27 cellular contexts compared by ENCODE assay signal in the genomic region with DNA sequence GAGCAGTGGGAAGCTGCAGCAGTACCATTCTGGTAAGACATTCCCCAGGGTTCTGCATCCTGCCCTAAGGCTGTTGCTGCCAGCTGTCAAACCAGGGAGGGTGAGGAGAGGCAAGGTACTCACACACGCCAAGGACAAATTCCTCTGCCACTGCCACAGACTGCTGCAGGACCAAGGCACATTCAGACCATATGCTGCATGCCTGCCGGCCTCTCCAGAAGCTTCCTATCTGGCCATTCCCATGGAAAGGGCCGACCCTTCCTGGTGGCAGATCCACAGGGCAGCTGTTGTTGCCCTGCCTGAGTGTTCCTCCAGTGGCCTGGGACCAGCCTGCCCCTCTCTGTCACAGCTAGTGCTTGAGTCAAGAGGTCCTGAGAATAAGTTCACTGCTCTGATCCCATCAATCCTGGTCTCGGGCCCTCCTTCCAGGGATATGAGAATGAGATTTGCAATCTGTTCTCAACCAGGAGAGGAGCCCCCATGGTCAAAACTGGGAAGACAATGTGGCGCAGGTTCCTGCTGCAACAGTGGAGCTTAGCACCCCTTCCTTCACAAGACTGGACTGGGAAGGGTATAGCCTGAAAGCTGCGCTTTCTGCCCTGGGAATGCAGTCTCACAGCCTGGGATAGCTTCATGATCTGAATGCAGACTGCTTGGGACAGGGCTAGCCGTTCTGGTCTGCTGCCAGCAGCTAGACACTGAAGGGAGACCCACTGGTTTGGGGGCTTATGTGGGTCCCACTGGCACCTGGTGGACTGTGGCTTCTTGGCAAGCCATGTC.
"Had no signal": no experiment of that assay in that cellular context is flagged by ENCODE, and none has a peak within 500 bp of the region (broad histone marks: within the 10 kb centered on the region; RNA-seq: fewer than 3 reads in every experiment).

No MANE protein-coding gene starts in this region.

- H3K27ac Mint-ChIP-seq: activated CD4-positive, alpha-beta memory T cell treated with anti-CD3 and anti-CD28 coated beads for 36 hours; activated CD4-positive, alpha-beta T cell treated with anti-CD3 and anti-CD28 coated beads, Interleukin-2, amount 10 ng/mL, durations not matched to agents 24 days and 14 days; activated naive CD4-positive, alpha-beta T cell treated with anti-CD3 and anti-CD28 coated beads, Interleukin-2, amount 10 ng/mL, durations not matched to agents 7 days and 5 days; activated naive CD8-positive, alpha-beta T cell treated with anti-CD3 and anti-CD28 coated beads, Interleukin-2, amount 10 ng/mL, durations not matched to agents 7 days and 5 days; activated T-helper 1 cell treated with anti-CD3 and anti-CD28 coated beads, Interleukin-12 subunit alpha, Interleukin-12 subunit beta, Interleukin-2, Interleukin-4 antibody, amounts not matched to agents 30 ng/mL and 10 ng/mL and 1 ng/mL, durations not matched to agents 14 hours and 24 hours and 36 hours; nephron; stimulated activated naive B cell treated with anti-CD40 and anti-IgM and Interleukin-4, amounts not matched to agents 10 μg/mL and 1 μg/mL and 100 μg/mL, for 72 hours; T-helper 17 cell had no signal

- H3K27me3 ChIP-seq: esophagus muscularis mucosa, foreskin keratinocyte, heart right ventricle, ovary, stomach, thyroid gland, upper lobe of left lung had no signal

- H3K27me3 Mint-ChIP-seq: activated CD4-positive, alpha-beta memory T cell treated with anti-CD3 and anti-CD28 coated beads for 36 hours; activated CD4-positive, alpha-beta T cell treated with anti-CD3 and anti-CD28 coated beads, Interleukin-2, amount 10 ng/mL, durations not matched to agents 24 days and 14 days; activated naive CD4-positive, alpha-beta T cell treated with anti-CD3 and anti-CD28 coated beads, Interleukin-2, amount 10 ng/mL, durations not matched to agents 7 days and 5 days; activated naive CD8-positive, alpha-beta T cell treated with anti-CD3 and anti-CD28 coated beads, Interleukin-2, amount 10 ng/mL, durations not matched to agents 7 days and 5 days; stimulated activated naive B cell treated with anti-CD40 and anti-IgM and Interleukin-4, amounts not matched to agents 10 μg/mL and 1 μg/mL and 100 μg/mL, for 72 hours; T-helper 17 cell had no signal

- H3K9me3 ChIP-seq: ovary, psoas muscle, thyroid gland, upper lobe of left lung had no signal

- H3K4me3 Mint-ChIP-seq: activated CD4-positive, alpha-beta memory T cell treated with anti-CD3 and anti-CD28 coated beads for 36 hours; activated CD4-positive, alpha-beta T cell treated with anti-CD3 and anti-CD28 coated beads, Interleukin-2, amount 10 ng/mL, durations not matched to agents 24 days and 14 days; activated naive CD4-positive, alpha-beta T cell treated with anti-CD3 and anti-CD28 coated beads, Interleukin-2, amount 10 ng/mL, durations not matched to agents 7 days and 5 days; activated naive CD8-positive, alpha-beta T cell treated with anti-CD3 and anti-CD28 coated beads, Interleukin-2, amount 10 ng/mL, durations not matched to agents 7 days and 5 days; activated T-helper 1 cell treated with anti-CD3 and anti-CD28 coated beads, Interleukin-12 subunit alpha, Interleukin-12 subunit beta, Interleukin-2, Interleukin-4 antibody, amounts not matched to agents 30 ng/mL and 10 ng/mL and 1 ng/mL, durations not matched to agents 14 hours and 24 hours and 36 hours; nephron; stimulated activated naive B cell treated with anti-CD40 and anti-IgM and Interleukin-4, amounts not matched to agents 10 μg/mL and 1 μg/mL and 100 μg/mL, for 72 hours; T-helper 17 cell had no signal

- H3K36me3 ChIP-seq: esophagus muscularis mucosa, heart right ventricle, left ventricle myocardium inferior, ovary, stomach, thyroid gland, upper lobe of left lung, WERI-Rb-1 had no signal

- H3K9me3 Mint-ChIP-seq: activated CD4-positive, alpha-beta T cell treated with anti-CD3 and anti-CD28 coated beads, Interleukin-2, amount 10 ng/mL, durations not matched to agents 24 days and 14 days had no signal

- H3K27ac ChIP-seq: esophagus muscularis mucosa, foreskin keratinocyte, heart right ventricle, left ventricle myocardium inferior, ovary, psoas muscle, stomach, thyroid gland, upper lobe of left lung, WERI-Rb-1 had no signal

- H3K4me1 ChIP-seq: esophagus muscularis mucosa, foreskin keratinocyte, heart right ventricle, left ventricle myocardium inferior, psoas muscle, stomach, thyroid gland, upper lobe of left lung had no signal

- H3K4me1 Mint-ChIP-seq: activated CD4-positive, alpha-beta T cell treated with anti-CD3 and anti-CD28 coated beads, Interleukin-2, amount 10 ng/mL, durations not matched to agents 24 days and 14 days; activated naive CD4-positive, alpha-beta T cell treated with anti-CD3 and anti-CD28 coated beads, Interleukin-2, amount 10 ng/mL, durations not matched to agents 7 days and 5 days; activated naive CD8-positive, alpha-beta T cell treated with anti-CD3 and anti-CD28 coated beads, Interleukin-2, amount 10 ng/mL, durations not matched to agents 7 days and 5 days; nephron; stimulated activated naive B cell treated with anti-CD40 and anti-IgM and Interleukin-4, amounts not matched to agents 10 μg/mL and 1 μg/mL and 100 μg/mL, for 72 hours; T-helper 17 cell had no signal

- H3K4me3 ChIP-seq: esophagus muscularis mucosa, heart right ventricle, left ventricle myocardium inferior, ovary, psoas muscle, stomach, thyroid gland, upper lobe of left lung had no signal

- H3K36me3 Mint-ChIP-seq: activated CD4-positive, alpha-beta memory T cell treated with anti-CD3 and anti-CD28 coated beads for 36 hours; activated naive CD4-positive, alpha-beta T cell treated with anti-CD3 and anti-CD28 coated beads, Interleukin-2, amount 10 ng/mL, durations not matched to agents 7 days and 5 days; activated naive CD8-positive, alpha-beta T cell treated with anti-CD3 and anti-CD28 coated beads, Interleukin-2, amount 10 ng/mL, durations not matched to agents 7 days and 5 days; stimulated activated naive B cell treated with anti-CD40 and anti-IgM and Interleukin-4, amounts not matched to agents 10 μg/mL and 1 μg/mL and 100 μg/mL, for 72 hours had no signal

- ATAC-seq: foreskin keratinocyte; heart right ventricle; psoas muscle; stimulated activated naive B cell treated with anti-CD40 and anti-IgM and Interleukin-4, amounts not matched to agents 10 μg/mL and 1 μg/mL and 100 μg/mL, for 72 hours; T-helper 17 cell had no signal

- DNase-seq: activated CD4-positive, alpha-beta memory T cell treated with anti-CD3 and anti-CD28 coated beads for 36 hours; activated CD4-positive, alpha-beta T cell treated with anti-CD3 and anti-CD28 coated beads, Interleukin-2, amount 10 ng/mL, durations not matched to agents 24 days and 14 days; activated CD4-positive, CD25-positive, alpha-beta regulatory T cell treated with anti-CD3 and anti-CD28 coated beads, Interleukin-2, amount 50 U/mL, for 72 hours; activated CD8-positive, alpha-beta memory T cell treated with anti-CD3 and anti-CD28 coated beads, Interleukin-2, amount 50 U/mL, for 4 hours; activated gamma-delta T cell; activated naive CD4-positive, alpha-beta T cell treated with anti-CD3 and anti-CD28 coated beads, Interleukin-2, amount 10 ng/mL, durations not matched to agents 7 days and 5 days; activated naive CD8-positive, alpha-beta T cell treated with anti-CD3 and anti-CD28 coated beads, Interleukin-2, amount 10 ng/mL, durations not matched to agents 7 days and 5 days; activated T-cell treated with anti-CD3 and anti-CD28 coated beads, Interleukin-2, amount 50 U/mL, for 1 hour; amniotic stem cell; central memory CD4-positive, alpha-beta T cell; heart right ventricle; left ventricle myocardium inferior; ovary; psoas muscle; stimulated activated CD4-positive, alpha-beta T cell treated with anti-CD3 and anti-CD28 coated beads, Interleukin-15, amount 100 ng/mL, for 24 hours; stimulated activated CD4-positive, alpha-beta T cell treated with anti-CD3 and anti-CD28 coated beads, Interleukin-2, amount 100 ng/mL, for 24 hours; stimulated activated naive B cell treated with anti-CD40 and anti-IgM and Interleukin-4, amounts not matched to agents 10 μg/mL and 1 μg/mL and 100 μg/mL, for 72 hours; stomach; T-helper 17 cell; T1000; thyroid gland; upper lobe of left lung; WERI-Rb-1 had no signal
